In the genomic region with DNA sequence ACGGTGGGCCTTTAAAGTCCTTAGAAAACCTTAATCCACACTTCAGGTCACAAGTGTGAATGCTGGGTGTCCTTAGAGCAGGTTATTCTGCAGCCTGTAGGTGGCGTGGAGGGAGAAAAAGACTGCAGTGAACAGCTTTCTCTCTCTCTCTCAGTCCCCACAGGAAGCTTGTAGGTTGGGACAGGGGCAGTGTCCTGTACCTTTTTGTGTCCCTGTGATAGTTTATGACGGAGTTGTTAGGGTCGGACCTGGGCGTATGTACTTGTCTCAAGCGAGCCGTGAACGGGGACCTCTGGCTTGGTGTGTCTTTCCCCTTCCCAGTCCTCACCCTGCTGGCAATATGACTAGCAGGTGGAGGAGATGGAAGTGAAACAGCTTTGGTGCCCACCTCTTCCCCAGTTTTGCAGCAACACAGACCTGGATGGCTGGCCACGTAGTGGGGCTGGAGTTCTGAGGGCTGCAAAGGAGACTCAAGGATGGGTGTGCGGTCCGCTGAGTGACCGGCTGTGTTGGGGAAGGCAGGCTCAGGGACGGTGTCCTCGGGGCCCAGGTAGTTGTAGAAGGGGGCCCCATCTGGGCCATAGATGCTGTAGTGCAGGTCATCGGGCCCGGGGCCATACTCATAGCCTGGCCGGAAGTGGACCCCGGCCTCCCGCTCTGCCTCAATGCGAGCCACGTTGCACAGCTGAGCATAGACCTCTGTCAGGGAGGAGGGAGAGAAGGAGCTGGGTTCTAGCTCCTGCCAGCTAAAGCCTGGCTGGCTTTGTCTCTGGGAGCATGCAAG, we compare ENCODE assay signal across 8 cellular contexts. TPM values are rescaled to one million over a fixed set of nuclear protein-coding genes. Genes with fewer than 3 reads are reported as not detected.
A peak's percentile ranks its signal among the peaks of the same experiment; 100 is the strongest.
DNase-seq lines count a peak whose midpoint lies in the region; ATAC-seq and TF ChIP-seq lines count a peak whose summit lies in the region.

No MANE protein-coding gene starts in this region.

- H3K4me3 Mint-ChIP-seq in CD14-positive monocyte (no peak overlapping the region), natural killer cell (no peak overlapping the region)
- no peak overlapping the region for H3K4me3 Mint-ChIP-seq in stimulated activated naive B cell treated with anti-CD40 and anti-IgM and Interleukin-4, amounts not matched to agents 10 μg/mL and 1 μg/mL and 100 μg/mL, for 72 hours

- ATAC-seq in stimulated activated naive B cell treated with anti-CD40 and anti-IgM and Interleukin-4, amounts not matched to agents 10 μg/mL and 1 μg/mL and 100 μg/mL, for 72 hours (replicated peaks) = peak; percentile 42 to 56
- ATAC-seq in natural killer cell (no peak), GM21390 (IDR thresholded peaks at IDR 0.05; ENCODE audit: unreplicated experiment) (no peak), HG03135 (IDR thresholded peaks at IDR 0.05; ENCODE audit: unreplicated experiment) (no peak)

- no peak overlapping the region for H3K4me3 ChIP-seq in fibroblast of the aortic adventitia (ENCODE audit: low read depth, low read length)

- H3K4me1 Mint-ChIP-seq in CD14-positive monocyte (peaks cover 8% of the 10 kb centered on the region), natural killer cell (peaks cover 0 to 2% of the 10 kb centered on the region in 2 donors)
- H3K4me1 Mint-ChIP-seq in stimulated activated naive B cell treated with anti-CD40 and anti-IgM and Interleukin-4, amounts not matched to agents 10 μg/mL and 1 μg/mL and 100 μg/mL, for 72 hours = peaks cover 17 to 27% of the 10 kb centered on the region in 2 donors

- no peaks in the 10 kb centered on the region for H3K9me3 Mint-ChIP-seq in CD14-positive monocyte
- no peaks in the 10 kb centered on the region for H3K9me3 Mint-ChIP-seq in stimulated activated naive B cell treated with anti-CD40 and anti-IgM and Interleukin-4, amounts not matched to agents 10 μg/mL and 1 μg/mL and 100 μg/mL, for 72 hours
- no peaks in the 10 kb centered on the region for H3K9me3 Mint-ChIP-seq in natural killer cell

- H3K36me3 Mint-ChIP-seq in CD14-positive monocyte (peaks cover 0 to 3% of the 10 kb centered on the region in 2 donors), natural killer cell (no peaks in the 10 kb centered on the region)
- peaks cover 0 to 4% of the 10 kb centered on the region in 2 donors for H3K36me3 Mint-ChIP-seq in stimulated activated naive B cell treated with anti-CD40 and anti-IgM and Interleukin-4, amounts not matched to agents 10 μg/mL and 1 μg/mL and 100 μg/mL, for 72 hours

- DNase-seq in CD14-positive monocyte (ENCODE audit: low spot score) = peak; percentile 34
- peak; percentile 48 for DNase-seq in HCEC 1CT
- peak; percentile 64 for DNase-seq in SK-MEL-5 (ENCODE audit: low read depth, low spot score)
- DNase-seq in fibroblast of the aortic adventitia (ENCODE audit: low read depth) = peak; percentile 38
- no peak for DNase-seq in stimulated activated naive B cell treated with anti-CD40 and anti-IgM and Interleukin-4, amounts not matched to agents 10 μg/mL and 1 μg/mL and 100 μg/mL, for 72 hours
- DNase-seq in natural killer cell = no peak

- intact Hi-C loops in CD14-positive monocyte (cut with micrococcal nuclease) = no loop called here
- intact Hi-C loops in natural killer cell (cut with micrococcal nuclease) = no loop called here

- H3K27ac Mint-ChIP-seq in CD14-positive monocyte (peak overlapping the region in 1 of 7 donors; percentile 80), natural killer cell (no peak overlapping the region)
- no peak overlapping the region for H3K27ac Mint-ChIP-seq in stimulated activated naive B cell treated with anti-CD40 and anti-IgM and Interleukin-4, amounts not matched to agents 10 μg/mL and 1 μg/mL and 100 μg/mL, for 72 hours

- in situ Hi-C loops in SK-MEL-5 (cut with HindIII; ENCODE audit: low pct_unique_long_range_greater_than_20kb, low sequenced_read_pairs) = no loop called here

- TF ChIP-seq CTCF in CD14-positive monocyte (IDR thresholded peaks at IDR 0.05) = peak; percentile 35
- peak; percentile 56 for TF ChIP-seq CTCF in fibroblast of the aortic adventitia (IDR thresholded peaks at IDR 0.05; ENCODE audit: insufficient read depth, low read length)
- no peak for TF ChIP-seq CTCF in natural killer cell (IDR thresholded peaks at IDR 0.05)

- H3K27me3 Mint-ChIP-seq in CD14-positive monocyte (ENCODE audit: low read depth in 3 of 3) (peaks cover 0 to 5% (median 2%) of the 10 kb centered on the region in 3 donors), natural killer cell (ENCODE audit: low read depth in 2 of 2) (no peaks in the 10 kb centered on the region)
- H3K27me3 Mint-ChIP-seq in stimulated activated naive B cell treated with anti-CD40 and anti-IgM and Interleukin-4, amounts not matched to agents 10 μg/mL and 1 μg/mL and 100 μg/mL, for 72 hours = peaks cover 0 to 2% of the 10 kb centered on the region in 2 donors

RNA-seq across cellular contexts. Expression of gene ISCA2, which starts 8.9 kb away (rescaled TPM):
- 10 to 100 TPM; 55.9 to 61.7 TPM for polyA plus RNA-seq in CD14-positive monocyte
- total RNA-seq in SK-MEL-5 (2014; rRNA removed; shearing (Covaris generic)) = 28.3 and 36.6 TPM in 2 replicates
- 20.5 and 35.7 TPM in 2 replicates for polyA plus RNA-seq in SK-MEL-5 (2015; cell fraction: cytosol; rRNA removed)
- polyA plus RNA-seq in SK-MEL-5 (2015; cell fraction: nucleus; rRNA removed) = 27.2 and 29.4 TPM in 2 replicates
- total RNA-seq in fibroblast of the aortic adventitia (ENCODE audit: low replicate concordance) = 3.1 and 12.9 TPM in 2 replicates
- total RNA-seq in natural killer cell = 10 to 100 TPM; 12.0 to 18.2 (median 15.3) TPM

RNA-seq across cellular contexts. Expression of gene NPC2, which starts 9.3 kb away (rescaled TPM):
- 100 to 1,000 TPM; 675 to 772 TPM for polyA plus RNA-seq in CD14-positive monocyte
- 549 and 635 TPM in 2 replicates for total RNA-seq in SK-MEL-5 (2014; rRNA removed; shearing (Covaris generic))
- polyA plus RNA-seq in SK-MEL-5 (2015; cell fraction: cytosol; rRNA removed) = 1,065 and 1,217 TPM in 2 replicates
- 99.2 and 137 TPM in 2 replicates for polyA plus RNA-seq in SK-MEL-5 (2015; cell fraction: nucleus; rRNA removed)
- total RNA-seq in fibroblast of the aortic adventitia (ENCODE audit: low replicate concordance) = 189 and 291 TPM in 2 replicates
- 10 to 100 TPM; 33.2 to 53.6 (median 33.5) TPM for total RNA-seq in natural killer cell

Comparison
In these comparisons a context has a peak if more than half of its experiments do, and no peak if none do; other contexts are left out.
1. DNase-seq: peak in CD14-positive monocyte (single experiment), HCEC 1CT (single experiment), SK-MEL-5 (single experiment) and fibroblast of the aortic adventitia (single experiment); none in stimulated activated naive B cell treated with anti-CD40 and anti-IgM and Interleukin-4, amounts not matched to agents 10 μg/mL and 1 μg/mL and 100 μg/mL, for 72 hours (single experiment) and natural killer cell (single experiment).
2. ATAC-seq: peak in stimulated activated naive B cell treated with anti-CD40 and anti-IgM and Interleukin-4, amounts not matched to agents 10 μg/mL and 1 μg/mL and 100 μg/mL, for 72 hours (2 of 2); none in natural killer cell (0 of 3), GM21390 (single experiment) and HG03135 (single experiment).